In the genomic region with DNA sequence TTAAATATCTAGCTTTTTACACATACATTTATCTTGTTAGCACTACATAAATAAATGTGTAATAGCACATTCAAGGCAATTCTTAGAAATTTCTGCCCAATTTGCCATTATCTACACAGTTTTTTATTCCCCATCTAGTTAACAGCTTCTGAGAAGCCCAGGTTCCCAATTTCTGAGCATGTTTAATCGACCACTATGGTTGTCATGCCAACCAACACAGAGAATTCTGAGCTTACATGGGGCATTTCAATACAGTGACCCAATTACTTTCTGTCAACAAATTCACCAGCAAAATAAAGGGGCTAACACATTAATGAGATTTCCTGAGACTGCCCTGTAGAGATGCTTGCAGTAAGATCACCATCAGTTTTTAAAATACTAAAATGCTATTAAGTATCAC, we compare ENCODE assay signal across 22 cellular contexts. TPM values are rescaled to one million over a fixed set of nuclear protein-coding genes. Genes with fewer than 3 reads are reported as not detected.
"Had no signal": no experiment of that assay in that cellular context is flagged by ENCODE, and none has a peak within 500 bp of the region (broad histone marks: within the 10 kb centered on the region; RNA-seq: fewer than 3 reads in every experiment).

No MANE protein-coding gene starts in this region.

- H3K9me3 Mint-ChIP-seq: activated T-helper 1 cell treated with anti-CD3 and anti-CD28 coated beads, Interleukin-12 subunit alpha, Interleukin-12 subunit beta, Interleukin-2, Interleukin-4 antibody, amounts not matched to agents 30 ng/mL and 10 ng/mL and 1 ng/mL, durations not matched to agents 14 hours and 24 hours and 36 hours; nephron progenitor cell had no signal

- H3K4me1 Mint-ChIP-seq: activated CD4-positive, alpha-beta T cell treated with anti-CD3 and anti-CD28 coated beads for 36 hours had no signal

- H3K27me3 Mint-ChIP-seq: activated CD4-positive, alpha-beta T cell treated with anti-CD3 and anti-CD28 coated beads for 36 hours; progenitor cell of endocrine pancreas had no signal

- H3K36me3 ChIP-seq: adrenal gland, left ventricle myocardium inferior, tibial artery had no signal

- H3K4me1 ChIP-seq: adrenal gland, left ventricle myocardium inferior, tibial artery had no signal

- H3K27me3 ChIP-seq: adrenal gland, tibial artery had no signal

- ATAC-seq: activated CD4-positive, alpha-beta T cell treated with anti-CD3 and anti-CD28 coated beads for 36 hours; activated naive CD4-positive, alpha-beta T cell treated with anti-CD3 and anti-CD28 coated beads, Interleukin-2, amount 50 U/mL, for 72 hours; right cardiac atrium had no signal

- H3K4me3 ChIP-seq: adrenal gland, left ventricle myocardium inferior, tibial artery had no signal

- H3K4me3 Mint-ChIP-seq: activated CD4-positive, alpha-beta T cell treated with anti-CD3 and anti-CD28 coated beads for 36 hours; activated T-helper 1 cell treated with anti-CD3 and anti-CD28 coated beads, Interleukin-12 subunit alpha, Interleukin-12 subunit beta, Interleukin-2, Interleukin-4 antibody, amounts not matched to agents 30 ng/mL and 10 ng/mL and 1 ng/mL, durations not matched to agents 14 hours and 24 hours and 36 hours; nephron progenitor cell had no signal

- DNase-seq: activated CD4-positive, alpha-beta T cell treated with anti-CD3 and anti-CD28 coated beads for 36 hours; activated CD4-positive, alpha-beta T cell treated with anti-CD3 and anti-CD28 coated beads, Interleukin-2, amount 50 U/mL, for 48 hours; activated gamma-delta T cell treated with Interleukin-2 at 50 U/mL for 16 hours; activated T-cell treated with anti-CD3 and anti-CD28 coated beads for 4 hours; adrenal gland; erythroblast; foreskin melanocyte; head of caudate nucleus; kidney; left ventricle myocardium inferior; mammary epithelial cell; nephron progenitor cell; right cardiac atrium; stimulated activated CD4-positive, alpha-beta T cell treated with anti-CD3 and anti-CD28 coated beads, Interleukin-2, amount 100 ng/mL, for 24 hours; stimulated activated naive CD4-positive, alpha-beta T cell treated with Interleukin-2 at 50 U/mL for 16 hours; tibial artery had no signal

- H3K27ac Mint-ChIP-seq: activated CD4-positive, alpha-beta T cell treated with anti-CD3 and anti-CD28 coated beads for 36 hours; activated naive CD4-positive, alpha-beta T cell treated with anti-CD3 and anti-CD28 coated beads, Interleukin-2, amount 50 U/mL, for 72 hours; activated T-helper 1 cell treated with anti-CD3 and anti-CD28 coated beads, Interleukin-12 subunit alpha, Interleukin-12 subunit beta, Interleukin-2, Interleukin-4 antibody, amounts not matched to agents 30 ng/mL and 10 ng/mL and 1 ng/mL, durations not matched to agents 14 hours and 24 hours and 36 hours; nephron progenitor cell; progenitor cell of endocrine pancreas had no signal

- H3K9me3 ChIP-seq: left ventricle myocardium inferior, tibial artery had no signal

- H3K36me3 Mint-ChIP-seq: activated naive CD4-positive, alpha-beta T cell treated with anti-CD3 and anti-CD28 coated beads, Interleukin-2, amount 50 U/mL, for 72 hours had no signal

- H3K27ac ChIP-seq: adrenal gland, left ventricle myocardium inferior, tibial artery had no signal

RNA-seq across cellular contexts. Expression of a gene that starts 22.0 kb away (rescaled TPM):
- total RNA-seq: activated CD4-positive, alpha-beta T cell treated with anti-CD3 and anti-CD28 coated beads for 36 hours; activated naive CD4-positive, alpha-beta T cell treated with anti-CD3 and anti-CD28 coated beads, Interleukin-2, amount 50 U/mL, for 72 hours; activated T-helper 1 cell treated with anti-CD3 and anti-CD28 coated beads, Interleukin-12 subunit alpha, Interleukin-12 subunit beta, Interleukin-2, Interleukin-4 antibody, amounts not matched to agents 30 ng/mL and 10 ng/mL and 1 ng/mL, durations not matched to agents 14 hours and 24 hours and 36 hours; mammary epithelial cell; myocyte; osteoblast; T-helper 2 cell treated with Interferon-gamma antibody and Interleukin-4, amounts not matched to agents 100 ng/mL and 5 ng/mL, for 36 hours had no signal
- polyA plus RNA-seq: mammary epithelial cell had no signal
